In genomic region chr21:36981049-36981391, GRCh38 we compare ENCODE assay signal across 11 cellular contexts. TPM values are rescaled to one million over a fixed set of nuclear protein-coding genes. Genes with fewer than 3 reads are reported as not detected.
DNase-seq lines count a peak whose midpoint lies in the region; ATAC-seq, FAIRE-seq and TF ChIP-seq lines count a peak whose summit lies in the region.
"Had no signal": no experiment of that assay in that cellular context is flagged by ENCODE, and none has a peak within 500 bp of the region (broad histone marks: within the 10 kb centered on the region; RNA-seq: fewer than 3 reads in every experiment).

No MANE protein-coding gene starts in this region.

- H3K27me3 ChIP-seq in bronchial epithelial cell (ENCODE audit: control insufficient read depth, insufficient read depth, low read length) (no peaks in the 10 kb centered on the region), muscle layer of duodenum (ENCODE audit: low read depth, low read length) (peaks cover 3% of the 10 kb centered on the region)

- H3K4me3 ChIP-seq in bronchial epithelial cell (ENCODE audit: low read depth, low read length) (peak overlapping the region; percentile 52), muscle layer of duodenum (ENCODE audit: low read depth in 1 of 2, low read length in 2 of 2) (peak overlapping the region; percentile 37 to 70)

- H3K9me3 Mint-ChIP-seq in stimulated activated naive CD8-positive, alpha-beta T cell treated with anti-CD3 and anti-CD28 coated beads, Interleukin-15, Interleukin-2, amounts not matched to agents 100 ng/mL and 50 ng/mL, for 24 hours = no peaks in the 10 kb centered on the region

- no peak for ATAC-seq in stimulated activated naive CD8-positive, alpha-beta T cell treated with anti-CD3 and anti-CD28 coated beads, Interleukin-15, Interleukin-2, amounts not matched to agents 100 U/mL and 50 U/mL, for 24 hours
- ATAC-seq in HG03457 (IDR thresholded peaks at IDR 0.05; ENCODE audit: unreplicated experiment) = no peak

- FAIRE-seq in bronchial epithelial cell (lab: Jason Lieb, UNC) = no peak
- FAIRE-seq: G401.6 had no signal

- no peak for TF ChIP-seq CTCF in bronchial epithelial cell (IDR thresholded peaks at IDR 0.05; ENCODE audit: insufficient read depth, low read length, severe bottlenecking)

- peak overlapping the region; percentile 71 for H3K4me3 Mint-ChIP-seq in stimulated activated naive CD8-positive, alpha-beta T cell treated with anti-CD3 and anti-CD28 coated beads, Interleukin-15, Interleukin-2, amounts not matched to agents 100 ng/mL and 50 ng/mL, for 24 hours

- peaks cover 0 to 10% of the 10 kb centered on the region in 2 donors for H3K4me1 ChIP-seq in muscle layer of duodenum (ENCODE audit: control insufficient read depth in 1 of 2, insufficient read depth in 2 of 2, low read length in 2 of 2)

- peaks cover 31% of the 10 kb centered on the region for H3K4me1 Mint-ChIP-seq in stimulated activated naive CD8-positive, alpha-beta T cell treated with anti-CD3 and anti-CD28 coated beads, Interleukin-15, Interleukin-2, amounts not matched to agents 100 ng/mL and 50 ng/mL, for 24 hours (ENCODE audit: low read depth)

- no peak overlapping the region for H3K27ac Mint-ChIP-seq in stimulated activated naive CD8-positive, alpha-beta T cell treated with anti-CD3 and anti-CD28 coated beads, Interleukin-15, Interleukin-2, amounts not matched to agents 100 ng/mL and 50 ng/mL, for 24 hours

- no peak for DNase-seq in stimulated activated naive CD8-positive, alpha-beta T cell treated with anti-CD3 and anti-CD28 coated beads, Interleukin-15, Interleukin-2, amounts not matched to agents 100 U/mL and 50 U/mL, for 24 hours
- DNase-seq in bronchial epithelial cell (ENCODE audit: low read depth) = no peak
- DNase-seq in activated CD4-positive, CD25-positive, alpha-beta regulatory T cell (lab: John Stamatoyannopoulos, UW) = no peak
- DNase-seq in NCI-H2227 (lab: John Stamatoyannopoulos, UW; ENCODE audit: unreplicated experiment) = no peak
- DNase-seq in activated CD8-positive, alpha-beta memory T cell treated with anti-CD3 and anti-CD28 coated beads for 24 hours = no peak

- no peaks in the 10 kb centered on the region for H3K36me3 Mint-ChIP-seq in stimulated activated naive CD8-positive, alpha-beta T cell treated with anti-CD3 and anti-CD28 coated beads, Interleukin-15, Interleukin-2, amounts not matched to agents 100 ng/mL and 50 ng/mL, for 24 hours (ENCODE audit: low read depth)

- H3K36me3 ChIP-seq in bronchial epithelial cell (ENCODE audit: control insufficient read depth, insufficient read depth, low read length) = no peaks in the 10 kb centered on the region
- H3K36me3 ChIP-seq in muscle layer of duodenum (ENCODE audit: control insufficient read depth in 1 of 2, insufficient read depth in 2 of 2, low read length in 2 of 2) = peaks cover 0 to 2% of the 10 kb centered on the region in 2 donors

- H3K9me3 ChIP-seq in muscle layer of duodenum (ENCODE audit: control insufficient read depth in 1 of 2, low read length in 2 of 2) = no peaks in the 10 kb centered on the region

- peaks cover 6% of the 10 kb centered on the region for H3K27me3 Mint-ChIP-seq in stimulated activated naive CD8-positive, alpha-beta T cell treated with anti-CD3 and anti-CD28 coated beads, Interleukin-15, Interleukin-2, amounts not matched to agents 100 ng/mL and 50 ng/mL, for 24 hours

- H3K27ac ChIP-seq in muscle layer of duodenum (ENCODE audit: low read length) = no peak overlapping the region
- H3K27ac ChIP-seq: epithelial cell of prostate had no signal

RNA-seq across cellular contexts. Expression of gene HLCS, which starts 14.6 kb away (rescaled TPM):
- 26.3 and 32.1 TPM in 2 replicates for total RNA-seq in bronchial epithelial cell

RNA-seq across cellular contexts. Expression of gene RIPPLY3, which starts 25.5 kb away (rescaled TPM):
- total RNA-seq in bronchial epithelial cell = under 0.01 TPM in 1 of 2 replicates, not detected in the other
- total RNA-seq: H4 had no signal
